Comparison of ENCODE assay signal across 7 cellular contexts in the genomic region with DNA sequence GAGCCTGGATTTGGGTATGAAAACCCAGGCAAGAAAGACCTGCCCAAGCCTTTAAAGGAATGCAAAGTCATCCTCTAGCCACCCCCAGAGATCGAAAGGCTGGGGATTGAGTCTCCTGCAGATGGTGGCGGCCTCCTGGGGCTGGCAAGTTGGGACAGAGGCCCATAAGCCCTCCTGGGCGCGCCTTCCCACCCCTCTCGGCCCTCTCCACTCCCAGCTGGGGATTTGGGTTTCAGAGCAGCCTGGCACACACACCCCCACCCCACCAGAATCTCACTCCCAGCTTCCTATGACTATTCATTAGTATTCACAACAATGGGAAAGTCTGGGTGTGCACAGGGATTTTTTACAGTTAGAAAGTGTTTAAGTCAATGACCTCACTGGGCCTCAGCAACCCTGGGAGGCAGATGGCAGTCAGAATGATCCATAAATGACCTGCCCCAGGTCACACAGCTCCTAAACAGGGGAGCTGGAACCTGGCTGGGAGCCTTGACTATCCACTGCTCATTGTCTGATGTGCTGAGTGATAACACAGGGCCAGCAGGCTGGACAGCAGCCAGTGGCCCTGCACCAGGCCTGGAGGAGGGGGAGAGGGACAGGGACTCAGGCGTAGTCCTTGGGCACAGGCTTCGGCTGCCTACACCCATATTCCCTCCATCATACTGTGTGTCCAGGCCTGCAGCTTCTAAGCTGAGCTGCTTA. TPM values are rescaled to one million over a fixed set of nuclear protein-coding genes. Genes with fewer than 3 reads are reported as not detected.
A peak's percentile ranks its signal among the peaks of the same experiment; 100 is the strongest.
DNase-seq lines count a peak whose midpoint lies in the region; TF ChIP-seq lines count a peak whose summit lies in the region.
"Had no signal": no experiment of that assay in that cellular context is flagged by ENCODE, and none has a peak within 500 bp of the region (broad histone marks: within the 10 kb centered on the region; RNA-seq: fewer than 3 reads in every experiment).

No MANE protein-coding gene starts in this region.

- TF ChIP-seq POLR2A in lower leg skin (IDR thresholded peaks at IDR 0.05): no peak

- intact Hi-C loops in lower leg skin (cut with DNase I; ENCODE audit: low total_unique reads): no loop called here
- intact Hi-C loops in CD14-positive monocyte (cut with micrococcal nuclease): no loop called here

- peaks cover 0 to 2% (median 0%) of the 10 kb centered on the region in 7 donors for H3K9me3 Mint-ChIP-seq in CD14-positive monocyte

- H3K27me3 Mint-ChIP-seq in CD14-positive monocyte (ENCODE audit: low read depth in 3 of 3): peaks cover 0 to 2% (median 1%) of the 10 kb centered on the region in 3 donors

- peak overlapping the region in 2 of 7 donors; percentile 54 to 63 for H3K27ac Mint-ChIP-seq in CD14-positive monocyte

- peak overlapping the region; percentile 48 for H3K4me3 ChIP-seq in BLaER1
- H3K4me3 ChIP-seq in SJSA1: no peak overlapping the region
- peak overlapping the region; percentile 15; the same call in 1 of the 2 replicates for H3K4me3 ChIP-seq in iPS-20b (ENCODE audit: low read length)
- H3K4me3 ChIP-seq in lower leg skin (ENCODE audit: low read depth, poor library complexity, severe bottlenecking): no peak overlapping the region

- H3K27me3 ChIP-seq in BLaER1 (no peaks in the 10 kb centered on the region), SJSA1 (replicated peaks) (no peaks in the 10 kb centered on the region), iPS-20b (ENCODE audit: insufficient read depth, low read length) (no peaks in the 10 kb centered on the region)

- H3K27ac ChIP-seq in BLaER1: peak overlapping the region; percentile 86
- H3K27ac ChIP-seq in SJSA1: 0 out of 2 replicates have a peak overlapping the region, but pooled peaks have one; percentile 3
- peak overlapping the region; percentile 21 for H3K27ac ChIP-seq in iPS-20b (ENCODE audit: low read length)

- peak overlapping the region; percentile 87 for H3K4me2 ChIP-seq in BLaER1

- TF ChIP-seq CTCF in lower leg skin (IDR thresholded peaks at IDR 0.05): no peak
- TF ChIP-seq CTCF in CD14-positive monocyte (IDR thresholded peaks at IDR 0.05): no peak

- H3K36me3 ChIP-seq in BLaER1 (no peaks in the 10 kb centered on the region; the same call in 1 of the 2 replicates), SJSA1 (no peaks in the 10 kb centered on the region), iPS-20b (ENCODE audit: insufficient read depth, low read depth, low read length) (no peaks in the 10 kb centered on the region)

- H4K20me1 ChIP-seq in BLaER1: peaks cover 87% of the 10 kb centered on the region

- H3K4me1 ChIP-seq in BLaER1 (peaks cover 81% of the 10 kb centered on the region), SJSA1 (replicated peaks) (peaks cover 57% of the 10 kb centered on the region), iPS-20b (ENCODE audit: insufficient read depth, low read length) (peaks cover 49% of the 10 kb centered on the region)

- peaks cover 52% of the 10 kb centered on the region for H3K4me1 Mint-ChIP-seq in CD14-positive monocyte

- no peak overlapping the region for H3K4me3 Mint-ChIP-seq in CD14-positive monocyte

- peaks cover 21 to 48% of the 10 kb centered on the region in 2 donors for H3K36me3 Mint-ChIP-seq in CD14-positive monocyte

- DNase-seq in SJSA1 (ENCODE audit: low read depth in 1 of 2, low spot score in 2 of 2) (no peak), lower leg skin (ENCODE audit: low spot score in 2 of 2) (no peak), CD14-positive monocyte (ENCODE audit: low spot score) (no peak), NCI-H2029 treated with DMSO at 0.1 percent for 48 hours (lab: John Stamatoyannopoulos, UW) (no peak)

- H3K9me3 ChIP-seq in BLaER1: no peaks in the 10 kb centered on the region
- H3K9me3 ChIP-seq in SJSA1 (replicated peaks): no peaks in the 10 kb centered on the region
- H3K9me3 ChIP-seq in iPS-20b (ENCODE audit: insufficient read depth, low read depth, low read length): no peaks in the 10 kb centered on the region

- H3K9ac ChIP-seq in BLaER1 (peak overlapping the region; percentile 73), iPS-20b (ENCODE audit: low read depth, low read length) (peak overlapping the region; percentile 73; the same call in 1 of the 2 replicates)

- WGBS in lower leg skin, 2 donors: 41 to 50% methylated on average over 7 of the region's 7 CpGs

RNA-seq across cellular contexts. Expression of a gene that starts 12.1 kb away (rescaled TPM):
- 41.6 and 62.1 TPM in 2 replicates for total RNA-seq in SJSA1 (2014; rRNA removed; shearing (Covaris generic))
- total RNA-seq in lower leg skin: 10 to 100 TPM; 47.6 to 67.7 (median 58.6) TPM
- polyA plus RNA-seq in CD14-positive monocyte: 100 to 1,000 TPM; 131 to 149 TPM

RNA-seq across cellular contexts. Expression of a gene that starts 15.6 kb away (rescaled TPM):
- 32.9 and 61.3 TPM in 2 replicates for total RNA-seq in SJSA1 (2014; rRNA removed; shearing (Covaris generic))
- total RNA-seq in lower leg skin: 10 to 100 TPM; 14.3 to 26.6 (median 18.1) TPM
- 1 to 10 TPM; 7.1 to 7.8 TPM for polyA plus RNA-seq in CD14-positive monocyte

RNA-seq across cellular contexts. Expression of a gene that starts 23.5 kb away (rescaled TPM):
- total RNA-seq in SJSA1 (2014; rRNA removed; shearing (Covaris generic)): 1.6 and 3.0 TPM in 2 replicates
- 1 to 10 TPM in 1 of 4 donors, under 1 TPM in 1, not detected in 2; 0.57 to 1.7 TPM for total RNA-seq in lower leg skin
- 10 to 100 TPM; 26.8 to 40.9 TPM for polyA plus RNA-seq in CD14-positive monocyte

RNA-seq across cellular contexts. Expression of a gene that starts 47.8 kb away (rescaled TPM):
- total RNA-seq in SJSA1 (2014; rRNA removed; shearing (Covaris generic)): not detected in 2 replicates
- total RNA-seq in lower leg skin: under 1 TPM in 2 of 4 donors, not detected in 2; 0.13 to 0.27 TPM
- polyA plus RNA-seq in CD14-positive monocyte: 100 to 1,000 TPM; 112 to 175 TPM
- total RNA-seq: LHCN-M2 had no signal

Comparison
In these comparisons a context has a peak if more than half of its experiments do, and no peak if none do; other contexts are left out.
1. H3K27ac ChIP-seq: peak in every context shown above with its lines; median percentile 86 in BLaER1; 21 in iPS-20b; 3 in SJSA1.
2. H3K4me3 ChIP-seq: peak in BLaER1 (single experiment) and iPS-20b (single experiment); none in SJSA1 (single experiment) and lower leg skin (single experiment).